In genomic region chr4:138757432-138757831, GRCh38 we compare ENCODE assay signal across 22 cellular contexts.
DNase-seq lines count a peak whose midpoint lies in the region; ATAC-seq and TF ChIP-seq lines count a peak whose summit lies in the region.
"Had no signal": no experiment of that assay in that cellular context is flagged by ENCODE, and none has a peak within 500 bp of the region (broad histone marks: within the 10 kb centered on the region; RNA-seq: fewer than 3 reads in every experiment).

No MANE protein-coding gene starts in this region.

- no peaks in the 10 kb centered on the region for H3K36me3 ChIP-seq in GM23248 (ENCODE audit: low read depth)
- no peaks in the 10 kb centered on the region for H3K36me3 ChIP-seq in adipocyte (ENCODE audit: control insufficient read depth, insufficient read depth, low read length, severe bottlenecking)
- no peaks in the 10 kb centered on the region for H3K36me3 ChIP-seq in mammary epithelial cell (ENCODE audit: insufficient read depth, low read length)
- H3K36me3 ChIP-seq: BLaER1, HAP-1 had no signal

- H3F3A ChIP-seq in GM23248 (ENCODE audit: insufficient read depth): peaks cover 17% of the 10 kb centered on the region

- H3K27ac ChIP-seq in GM23248 (no peak overlapping the region), mammary epithelial cell (ENCODE audit: insufficient read depth, low read depth, low read length) (no peak overlapping the region)
- H3K27ac ChIP-seq: A549, BLaER1, C4-2B had no signal

- WGBS in GM23248 (ENCODE audit: low coverage in 1 of 2, low lambda C conversion rate in 2 of 2, missing lambda C conversion rate in 2 of 2), 2 experiments: 72 to 75% methylated on average over 4 of the region's 4 CpGs
- WGBS in mammary epithelial cell (ENCODE audit: low coverage, missing lambda C conversion rate): 71% methylated on average over 4 of the region's 4 CpGs

- H3K4me3 ChIP-seq in GM23248 (no peak overlapping the region), adipocyte (ENCODE audit: low read length) (no peak overlapping the region), mammary epithelial cell (replicated peaks in 1 of 3; ENCODE audit: insufficient read depth in 1 of 3, low read depth in 2 of 3, low read length in 3 of 3) (no peak overlapping the region)
- H3K4me3 ChIP-seq: A549, BLaER1, HAP-1 had no signal

- no peaks in the 10 kb centered on the region for H3K79me2 ChIP-seq in GM23248 (ENCODE audit: insufficient read depth)
- H3K79me2 ChIP-seq in mammary epithelial cell (ENCODE audit: insufficient read depth, low read length): no peaks in the 10 kb centered on the region

- H3K9ac ChIP-seq in GM23248: no peak overlapping the region
- no peak overlapping the region for H3K9ac ChIP-seq in adipocyte (ENCODE audit: low read length)
- H3K9ac ChIP-seq in mammary epithelial cell (ENCODE audit: insufficient read depth, low read length): no peak overlapping the region
- H3K9ac ChIP-seq: BLaER1 had no signal

- in situ Hi-C loops in GM23248 (cut with MboI): no loop called here
- in situ Hi-C loops in mammary epithelial cell (cut with MboI; ENCODE audit: low sequenced_read_pairs in 2 of 2): no loop called here

- DNase-seq in AG20443 (ENCODE audit: low spot score): peak; percentile 20
- DNase-seq in GM23248: peak; percentile 2
- peak; percentile 45 for DNase-seq in adipocyte (ENCODE audit: low read depth)
- peak; percentile 51 for DNase-seq in fibroblast of peridontal ligament (ENCODE audit: extremely low read depth)
- no peak for DNase-seq in mammary epithelial cell
- DNase-seq: 8988T; ACHN; CD4-positive, CD25-positive, alpha-beta regulatory T cell; CD8-positive, alpha-beta T cell; DMS153; DND-41; EL; GDM1; GOT3; HFFc6 had no signal

- H3K4me2 ChIP-seq in GM23248 (ENCODE audit: unreplicated experiment) (no peak overlapping the region), mammary epithelial cell (ENCODE audit: insufficient read depth, low read depth, low read length) (no peak overlapping the region)
- H3K4me2 ChIP-seq: A549, BLaER1 had no signal

- H3K27me3 ChIP-seq in GM23248 (replicated peaks; ENCODE audit: insufficient read depth) (no peaks in the 10 kb centered on the region), adipocyte (replicated peaks; ENCODE audit: control insufficient read depth, insufficient read depth, low read length) (no peaks in the 10 kb centered on the region), mammary epithelial cell (ENCODE audit: insufficient read depth, low read length) (no peaks in the 10 kb centered on the region)
- H3K27me3 ChIP-seq: BLaER1 had no signal

- H3K9me3 ChIP-seq in GM23248 (ENCODE audit: low read depth) (peaks cover 4% of the 10 kb centered on the region), adipocyte (ENCODE audit: control insufficient read depth, low read length) (no peaks in the 10 kb centered on the region), mammary epithelial cell (replicated peaks; ENCODE audit: insufficient read depth, low read length) (no peaks in the 10 kb centered on the region)
- H3K9me3 ChIP-seq: A549, HAP-1 had no signal

- H3K4me1 ChIP-seq in GM23248 (ENCODE audit: insufficient read depth): peaks cover under 1% of the 10 kb centered on the region; the same call in 1 of the 2 replicates
- H3K4me1 ChIP-seq in adipocyte (ENCODE audit: control insufficient read depth, insufficient read depth, low read length): no peaks in the 10 kb centered on the region
- H3K4me1 ChIP-seq in mammary epithelial cell (ENCODE audit: insufficient read depth, low read length): no peaks in the 10 kb centered on the region
- H3K4me1 ChIP-seq: A549, BLaER1, HAP-1 had no signal

- H3K9me2 ChIP-seq in GM23248 (ENCODE audit: insufficient read depth): no peaks in the 10 kb centered on the region

- dilution Hi-C loops in mammary epithelial cell (cut with HindIII; ENCODE audit: low sequenced_read_pairs): loop anchor here (5.0 kb wide), 1 partner anchor 35 kb away; no protein-coding TSS in a partner anchor

- H2AFZ ChIP-seq in GM23248: peak overlapping the region; percentile 60
- H2AFZ ChIP-seq in mammary epithelial cell (ENCODE audit: low read depth, low read length): no peak overlapping the region

- CTCF ChIA-PET in mammary epithelial cell (lab: Charles Lee; ENCODE audit: low non-redundant PET): no interaction called here

- TF ChIP-seq CTCF in mammary epithelial cell (conservative IDR thresholded peaks at IDR 0.05 in 1 of 2, IDR thresholded peaks at IDR 0.05 in 1 of 2; ENCODE audit: extremely low read depth in 1 of 2, insufficient read depth in 1 of 2, low read depth in 1 of 2, low read length in 2 of 2): no peak

- intact Hi-C loops in mammary epithelial cell (cut with micrococcal nuclease): no loop called here

- BruUV-seq in mammary epithelial cell (replicated peaks; lab: Mats Ljungman, UMichigan): no TSS peak

- H4K20me1 ChIP-seq in GM23248 (ENCODE audit: insufficient read depth) (no peaks in the 10 kb centered on the region), mammary epithelial cell (ENCODE audit: insufficient read depth, low read length) (no peaks in the 10 kb centered on the region)
- H4K20me1 ChIP-seq: BLaER1 had no signal

- ATAC-seq in GM18867 (IDR thresholded peaks at IDR 0.05; ENCODE audit: unreplicated experiment): no peak
- no peak for ATAC-seq in GM19455 (IDR thresholded peaks at IDR 0.05; ENCODE audit: unreplicated experiment)
- ATAC-seq in GM19351 (IDR thresholded peaks at IDR 0.05; ENCODE audit: unreplicated experiment): no peak
- ATAC-seq: A549; CD8-positive, alpha-beta T cell had no signal
